Comparison of ENCODE assay signal across 1 cellular context in genomic region chr20:14189794-14190402, GRCh38.
TF ChIP-seq lines count a peak whose summit lies in the region.

No MANE protein-coding gene starts in this region.

TF ChIP-seq in WTC11, 78 proteins besides CTCF, POLR2A, EP300 and RAD21 (continued from another document):
- no peak for TF ChIP-seq ZBTB43 (CRISPR knock-in tag; IDR thresholded peaks at IDR 0.05)
- no peak for TF ChIP-seq GABPB1 (CRISPR knock-in tag; IDR thresholded peaks at IDR 0.05)
- TF ChIP-seq GRHL2 (CRISPR knock-in tag; IDR thresholded peaks at IDR 0.05; ENCODE audit: insufficient replicate concordance, severe bottlenecking), result no peak
- TF ChIP-seq ERG (CRISPR knock-in tag; IDR thresholded peaks at IDR 0.05), result no peak
- no peak for TF ChIP-seq ZNF512 (CRISPR knock-in tag; IDR thresholded peaks at IDR 0.05; ENCODE audit: borderline replicate concordance)
- TF ChIP-seq NR2C2 (CRISPR knock-in tag; IDR thresholded peaks at IDR 0.05), result no peak
